Comparison of ENCODE assay signal across 1 cellular context in the genomic region with DNA sequence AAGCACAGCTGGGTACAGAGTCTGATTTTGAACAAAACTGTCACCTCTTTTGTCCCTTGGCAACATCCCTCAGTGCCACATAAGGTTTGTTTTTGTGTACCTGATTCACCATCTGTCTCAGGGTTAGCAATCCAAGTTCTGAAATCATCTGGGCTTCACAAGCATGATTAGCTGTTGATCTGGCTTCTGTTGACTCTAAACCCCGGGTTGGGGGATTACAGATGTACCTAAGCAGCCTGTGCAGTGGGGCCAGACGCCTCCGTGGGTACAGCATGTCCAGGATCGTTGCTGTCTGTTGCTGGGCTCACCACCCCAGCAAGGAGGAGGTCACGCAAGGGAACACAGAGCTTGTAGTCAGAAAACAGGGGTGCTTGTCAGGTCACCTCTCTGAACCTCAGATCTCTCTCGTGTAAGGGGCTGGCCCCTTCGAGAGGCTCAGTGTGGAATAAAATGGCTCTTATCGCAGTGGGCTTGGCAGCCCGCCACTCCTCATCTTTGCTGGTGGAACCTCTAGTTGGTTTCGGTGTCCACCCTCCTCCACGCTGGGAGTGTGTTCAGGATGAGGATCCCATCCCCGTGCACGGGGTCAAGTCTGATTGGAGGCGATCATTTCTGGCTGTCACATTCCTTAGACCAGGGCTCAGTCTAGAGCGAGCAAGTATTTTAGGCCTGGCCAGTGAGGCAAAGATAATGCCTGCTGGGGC.
TF ChIP-seq lines count a peak whose summit lies in the region.

No MANE protein-coding gene starts in this region.

TF ChIP-seq in IMR-90, 13 proteins besides CTCF, POLR2A, EP300 and RAD21:
- TF ChIP-seq FOS (IDR thresholded peaks at IDR 0.05; ENCODE audit: low read depth, low read length) (no peak), CEBPB (IDR thresholded peaks at IDR 0.05; ENCODE audit: low read depth, low read length) (no peak), MAZ (IDR thresholded peaks at IDR 0.05; ENCODE audit: borderline replicate concordance, low read depth, low read length) (no peak), MXI1 (IDR thresholded peaks at IDR 0.05; ENCODE audit: borderline replicate concordance, low read depth, low read length) (no peak), NFE2L2 (IDR thresholded peaks at IDR 0.05; ENCODE audit: low read depth, low read length) (no peak), RFX5 (IDR thresholded peaks at IDR 0.05; ENCODE audit: low read depth, low read length) (no peak), RCOR1 (IDR thresholded peaks at IDR 0.05; ENCODE audit: insufficient replicate concordance, low read length) (no peak), CHD1 (IDR thresholded peaks at IDR 0.05; ENCODE audit: low read depth, low read length) (no peak), BHLHE40 (IDR thresholded peaks at IDR 0.05; ENCODE audit: low read depth, low read length) (no peak), MAFK (IDR thresholded peaks at IDR 0.05; ENCODE audit: low read depth, low read length) (no peak), SMC3 (IDR thresholded peaks at IDR 0.05; ENCODE audit: low read depth, low read length) (no peak)
- TF ChIP-seq, protein P1, sequence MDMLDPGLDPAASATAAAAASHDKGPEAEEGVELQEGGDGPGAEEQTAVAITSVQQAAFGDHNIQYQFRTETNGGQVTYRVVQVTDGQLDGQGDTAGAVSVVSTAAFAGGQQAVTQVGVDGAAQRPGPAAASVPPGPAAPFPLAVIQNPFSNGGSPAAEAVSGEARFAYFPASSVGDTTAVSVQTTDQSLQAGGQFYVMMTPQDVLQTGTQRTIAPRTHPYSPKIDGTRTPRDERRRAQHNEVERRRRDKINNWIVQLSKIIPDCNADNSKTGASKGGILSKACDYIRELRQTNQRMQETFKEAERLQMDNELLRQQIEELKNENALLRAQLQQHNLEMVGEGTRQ (IDR thresholded peaks at IDR 0.05; ENCODE audit: low read depth, low read length): no peak
- TF ChIP-seq, protein P2, sequence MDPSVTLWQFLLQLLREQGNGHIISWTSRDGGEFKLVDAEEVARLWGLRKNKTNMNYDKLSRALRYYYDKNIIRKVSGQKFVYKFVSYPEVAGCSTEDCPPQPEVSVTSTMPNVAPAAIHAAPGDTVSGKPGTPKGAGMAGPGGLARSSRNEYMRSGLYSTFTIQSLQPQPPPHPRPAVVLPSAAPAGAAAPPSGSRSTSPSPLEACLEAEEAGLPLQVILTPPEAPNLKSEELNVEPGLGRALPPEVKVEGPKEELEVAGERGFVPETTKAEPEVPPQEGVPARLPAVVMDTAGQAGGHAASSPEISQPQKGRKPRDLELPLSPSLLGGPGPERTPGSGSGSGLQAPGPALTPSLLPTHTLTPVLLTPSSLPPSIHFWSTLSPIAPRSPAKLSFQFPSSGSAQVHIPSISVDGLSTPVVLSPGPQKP (IDR thresholded peaks at IDR 0.05; ENCODE audit: borderline replicate concordance, low read depth, low read length): no peak
